Comparison of ENCODE assay signal across 1 cellular context in the genomic region with DNA sequence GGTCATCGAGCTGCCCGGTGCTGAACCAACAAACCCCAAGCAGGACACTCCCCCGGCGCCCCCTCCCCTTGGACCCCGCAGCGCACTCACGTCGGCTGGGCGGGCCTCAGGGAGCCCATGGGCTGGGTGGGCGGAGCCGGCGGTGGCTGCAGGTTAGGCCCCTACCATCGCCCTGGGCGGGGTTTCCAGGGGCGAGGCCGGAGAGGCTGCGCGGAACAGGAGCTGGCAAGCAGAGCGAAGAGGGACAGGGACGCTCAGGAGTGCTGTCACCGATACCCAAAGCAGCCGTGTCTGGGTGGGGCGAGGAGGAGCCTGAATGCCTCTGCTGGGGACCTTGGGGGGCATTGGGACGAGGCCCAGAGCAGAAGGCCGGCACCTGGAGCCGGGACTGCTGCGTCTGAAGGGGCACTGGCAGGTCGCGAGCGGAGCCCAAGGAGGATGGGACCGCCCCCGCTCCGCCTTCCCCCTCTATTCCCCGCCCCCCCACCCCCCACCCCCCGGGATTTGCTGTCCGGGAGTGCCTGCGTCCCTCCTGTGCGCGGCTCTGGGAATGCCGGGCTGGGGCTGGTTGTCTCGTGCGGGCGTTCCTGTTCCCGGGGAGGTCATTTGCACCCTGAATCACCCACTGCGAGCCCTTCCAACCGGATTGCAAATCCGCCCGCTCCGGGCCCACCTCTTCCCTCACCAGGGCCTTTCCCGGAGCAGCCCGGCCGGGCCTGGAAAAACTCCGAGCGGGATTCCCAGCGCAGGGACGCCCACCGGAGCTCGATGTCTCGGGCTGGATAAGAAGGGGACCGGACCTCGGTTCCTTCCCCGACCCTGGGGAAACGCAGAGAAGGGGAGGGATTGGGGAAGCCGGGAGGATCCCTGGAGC.
TF ChIP-seq lines count a peak whose summit lies in the region.

No MANE protein-coding gene starts in this region.

TF ChIP-seq in H1, 55 proteins besides CTCF, POLR2A, EP300 and RAD21:
- peak in 1 of 2 experiments; percentile 36; a peak in 1 of 4 replicates for TF ChIP-seq SIN3A (conservative IDR thresholded peaks at IDR 0.05 in 1 of 2, IDR thresholded peaks at IDR 0.05 in 1 of 2; ENCODE audit: low read depth in 1 of 2, low read length in 2 of 2)
- no peak for TF ChIP-seq SP1 (IDR thresholded peaks at IDR 0.05; ENCODE audit: low read depth, low read length)
- peak; percentile 58 for TF ChIP-seq CREB1 (IDR thresholded peaks at IDR 0.05)
- peak; percentile 34 for TF ChIP-seq SAP30 (IDR thresholded peaks at IDR 0.05; ENCODE audit: insufficient read depth, insufficient replicate concordance, low read length)
